10 cellular contexts compared by ENCODE assay signal in genomic region chr5:68289576-68289975, GRCh38.
A peak's percentile ranks its signal among the peaks of the same experiment; 100 is the strongest.
DNase-seq lines count a peak whose midpoint lies in the region; ATAC-seq, FAIRE-seq and TF ChIP-seq lines count a peak whose summit lies in the region.
"Had no signal": no experiment of that assay in that cellular context is flagged by ENCODE, and none has a peak within 500 bp of the region (broad histone marks: within the 10 kb centered on the region; RNA-seq: fewer than 3 reads in every experiment).

No MANE protein-coding gene starts in this region.

- H3K4me2 ChIP-seq in HepG2 (ENCODE audit: low read depth, low read length): peak overlapping the region; percentile 82

- in situ Hi-C loops in HepG2 (cut with HindIII; ENCODE audit: extremely low pct_ligation_motif_present, low pct_unique_long_range_greater_than_20kb): loop anchor here (5.0 kb wide), 1 partner anchor 168 kb away; no protein-coding TSS in a partner anchor

- H3K36me3 ChIP-seq in HepG2 (replicated peaks in 1 of 2; ENCODE audit: control insufficient read depth in 1 of 2, insufficient read depth in 2 of 2, low read length in 2 of 2) (peaks cover 6 to 24% of the 10 kb centered on the region in 2 experiments), stomach smooth muscle (ENCODE audit: control insufficient read depth in 2 of 2, insufficient read depth in 2 of 2, low read length in 2 of 2) (peaks cover 7 to 8% of the 10 kb centered on the region in 2 donors)

- intact Hi-C loops in activated CD4-positive, alpha-beta T cell treated with anti-CD3 and anti-CD28 coated beads for 36 hours (cut with DNase I, micrococcal nuclease): loop anchor here (5.0 kb wide), 4 partner anchors 78 to 718 kb away; no protein-coding TSS in a partner anchor
- intact Hi-C loops in activated CD4-positive, alpha-beta T cell treated with anti-CD3 and anti-CD28 coated beads, Interleukin-2, amount 10 ng/mL, durations not matched to agents 24 days and 14 days (cut with micrococcal nuclease): loop anchor here (5.0 to 10.0 kb wide), 3 partner anchors 93 to 375 kb away; no protein-coding TSS in a partner anchor
- intact Hi-C loops in HepG2 (cut with micrococcal nuclease; ENCODE audit: unreplicated experiment): no loop called here

- no peak for DNase-seq in activated CD4-positive, alpha-beta T cell treated with anti-CD3 and anti-CD28 coated beads for 36 hours
- DNase-seq in activated CD4-positive, alpha-beta T cell treated with anti-CD3 and anti-CD28 coated beads, Interleukin-2, amount 10 ng/mL, durations not matched to agents 24 days and 14 days: no peak
- no peak for DNase-seq in activated naive CD8-positive, alpha-beta T cell treated with anti-CD3 and anti-CD28 coated beads, Interleukin-2, amount 50 U/mL, for 24 hours
- DNase-seq in HepG2 (ENCODE audit: low spot score) (no peak), middle frontal gyrus (ENCODE audit: extremely low spot score, low spot score) (no peak)
- DNase-seq: T1000 had no signal

- no peak for TF ChIP-seq EP300 in HepG2 (IDR thresholded peaks at IDR 0.05; ENCODE audit: low read depth in 2 of 2, low read length in 2 of 2)
- no peak for TF ChIP-seq EP300 in HepG2 (CRISPR knock-in tag; IDR thresholded peaks at IDR 0.05; ENCODE audit: borderline replicate concordance)

- peak overlapping the region; percentile 69 for H3K27ac Mint-ChIP-seq in activated CD4-positive, alpha-beta T cell treated with anti-CD3 and anti-CD28 coated beads for 36 hours
- H3K27ac Mint-ChIP-seq in activated CD4-positive, alpha-beta T cell treated with anti-CD3 and anti-CD28 coated beads, Interleukin-2, amount 10 ng/mL, durations not matched to agents 24 days and 14 days: no peak overlapping the region
- H3K27ac Mint-ChIP-seq in activated naive CD8-positive, alpha-beta T cell treated with anti-CD3 and anti-CD28 coated beads, Interleukin-2, amount 50 U/mL, for 24 hours: peak overlapping the region; percentile 64

- no peaks in the 10 kb centered on the region; a peak in 1 of 5 replicates for H3K27me3 ChIP-seq in HepG2 (ENCODE audit: control insufficient read depth in 1 of 2, insufficient read depth in 2 of 2, low read length in 2 of 2)
- H3K27me3 ChIP-seq in stomach smooth muscle (ENCODE audit: control insufficient read depth in 1 of 2, insufficient read depth in 2 of 2, low read length in 2 of 2): no peaks in the 10 kb centered on the region

- H3K4me1 Mint-ChIP-seq in activated CD4-positive, alpha-beta T cell treated with anti-CD3 and anti-CD28 coated beads for 36 hours: peaks cover 71% of the 10 kb centered on the region
- peaks cover 54% of the 10 kb centered on the region for H3K4me1 Mint-ChIP-seq in activated CD4-positive, alpha-beta T cell treated with anti-CD3 and anti-CD28 coated beads, Interleukin-2, amount 10 ng/mL, durations not matched to agents 24 days and 14 days
- peaks cover 72% of the 10 kb centered on the region for H3K4me1 Mint-ChIP-seq in activated naive CD8-positive, alpha-beta T cell treated with anti-CD3 and anti-CD28 coated beads, Interleukin-2, amount 50 U/mL, for 24 hours

- H3K27me3 Mint-ChIP-seq in activated CD4-positive, alpha-beta T cell treated with anti-CD3 and anti-CD28 coated beads for 36 hours: no peaks in the 10 kb centered on the region
- H3K27me3 Mint-ChIP-seq in activated CD4-positive, alpha-beta T cell treated with anti-CD3 and anti-CD28 coated beads, Interleukin-2, amount 10 ng/mL, durations not matched to agents 24 days and 14 days: no peaks in the 10 kb centered on the region
- no peaks in the 10 kb centered on the region for H3K27me3 Mint-ChIP-seq in activated naive CD8-positive, alpha-beta T cell treated with anti-CD3 and anti-CD28 coated beads, Interleukin-2, amount 50 U/mL, for 24 hours

- H3K9ac ChIP-seq in HepG2 (ENCODE audit: insufficient read depth, low read depth, low read length): peak overlapping the region; percentile 72; the same call in 1 of the 2 replicates
- H3K9ac ChIP-seq in stomach smooth muscle (ENCODE audit: low read length in 2 of 2): peak overlapping the region in 1 of 2 donors; percentile 80

- TF ChIP-seq POLR2A in HepG2 (IDR thresholded peaks at IDR 0.05; ENCODE audit: insufficient read depth in 1 of 2, low read depth in 2 of 2, low read length in 2 of 2): no peak

- FAIRE-seq in HepG2 (lab: Jason Lieb, UNC): no peak

- no peaks in the 10 kb centered on the region for H3K9me3 Mint-ChIP-seq in activated CD4-positive, alpha-beta T cell treated with anti-CD3 and anti-CD28 coated beads for 36 hours (ENCODE audit: low read depth)
- H3K9me3 Mint-ChIP-seq in activated CD4-positive, alpha-beta T cell treated with anti-CD3 and anti-CD28 coated beads, Interleukin-2, amount 10 ng/mL, durations not matched to agents 24 days and 14 days: no peaks in the 10 kb centered on the region
- H3K9me3 Mint-ChIP-seq in activated naive CD8-positive, alpha-beta T cell treated with anti-CD3 and anti-CD28 coated beads, Interleukin-2, amount 50 U/mL, for 24 hours: no peaks in the 10 kb centered on the region

- WGBS in HepG2 (ENCODE audit: low lambda C conversion rate): 62% methylated on average over 3 of the region's 3 CpGs

- H3K79me2 ChIP-seq in HepG2 (ENCODE audit: insufficient read depth, low read length): peaks cover 31% of the 10 kb centered on the region

- BruUV-seq in HepG2 (replicated peaks; lab: Mats Ljungman, UMichigan): no TSS peak

- POLR2A ChIA-PET in activated CD4-positive, alpha-beta T cell treated with anti-CD3 and anti-CD28 coated beads for 36 hours (lab: Charles Lee): interaction anchor here (0.6 kb wide), 1 partner anchor 89 kb away, joined by 4 read pairs; no protein-coding TSS in a partner anchor
- POLR2A ChIA-PET in HepG2 (lab: Yijun Ruan, JAX): no interaction called here

- peak overlapping the region; percentile 82 for H3K4me3 Mint-ChIP-seq in activated CD4-positive, alpha-beta T cell treated with anti-CD3 and anti-CD28 coated beads for 36 hours
- H3K4me3 Mint-ChIP-seq in activated CD4-positive, alpha-beta T cell treated with anti-CD3 and anti-CD28 coated beads, Interleukin-2, amount 10 ng/mL, durations not matched to agents 24 days and 14 days: no peak overlapping the region
- H3K4me3 Mint-ChIP-seq in activated naive CD8-positive, alpha-beta T cell treated with anti-CD3 and anti-CD28 coated beads, Interleukin-2, amount 50 U/mL, for 24 hours: no peak overlapping the region

- H3K4me3 ChIP-seq in HepG2 (replicated peaks in 1 of 3; ENCODE audit: insufficient read depth in 1 of 3, low read depth in 2 of 3, low read length in 3 of 3) (peak overlapping the region; percentile 62 to 76 (median 65)), stomach smooth muscle (ENCODE audit: low read length in 2 of 2) (peak overlapping the region; percentile 74 to 88)

- no peaks in the 10 kb centered on the region for H3K9me3 ChIP-seq in HepG2 (ENCODE audit: low read length)
- H3K9me3 ChIP-seq in stomach smooth muscle (ENCODE audit: control insufficient read depth in 2 of 2, low read length in 2 of 2): no peaks in the 10 kb centered on the region

- CTCF ChIA-PET in activated CD4-positive, alpha-beta T cell treated with anti-CD3 and anti-CD28 coated beads for 36 hours (lab: Charles Lee): no interaction called here
- CTCF ChIA-PET in HepG2 (lab: Yijun Ruan, JAX; ENCODE audit: low intra/inter-chr PET ratio, low total read pairs): no interaction called here

- no peak for TF ChIP-seq CTCF in HepG2 (CRISPR knock-in tag; IDR thresholded peaks at IDR 0.05)

- TF ChIP-seq RAD21 in HepG2 (CRISPR knock-in tag; IDR thresholded peaks at IDR 0.05): no peak

- H2AFZ ChIP-seq in HepG2 (ENCODE audit: low read length): no peak overlapping the region

- no peaks in the 10 kb centered on the region; the same call in 1 of the 2 replicates for H4K20me1 ChIP-seq in HepG2 (ENCODE audit: insufficient read depth, low read length)

- peaks cover 19% of the 10 kb centered on the region for H3K36me3 Mint-ChIP-seq in activated CD4-positive, alpha-beta T cell treated with anti-CD3 and anti-CD28 coated beads for 36 hours (ENCODE audit: low read depth)
- peaks cover 29% of the 10 kb centered on the region for H3K36me3 Mint-ChIP-seq in activated CD4-positive, alpha-beta T cell treated with anti-CD3 and anti-CD28 coated beads, Interleukin-2, amount 10 ng/mL, durations not matched to agents 24 days and 14 days (ENCODE audit: low read depth)
- H3K36me3 Mint-ChIP-seq in activated naive CD8-positive, alpha-beta T cell treated with anti-CD3 and anti-CD28 coated beads, Interleukin-2, amount 50 U/mL, for 24 hours (ENCODE audit: low read depth): peaks cover 28% of the 10 kb centered on the region

- no peak for ATAC-seq in activated CD4-positive, alpha-beta T cell treated with anti-CD3 and anti-CD28 coated beads for 36 hours
- ATAC-seq in activated naive CD8-positive, alpha-beta T cell treated with anti-CD3 and anti-CD28 coated beads, Interleukin-2, amount 50 U/mL, for 24 hours: no peak
- ATAC-seq in HepG2 (no peak), HG02588 (IDR thresholded peaks at IDR 0.05; ENCODE audit: unreplicated experiment) (no peak), HG02798 (IDR thresholded peaks at IDR 0.05; ENCODE audit: poor library complexity, unreplicated experiment) (no peak)
- ATAC-seq: HCT116 had no signal

- H3K27ac ChIP-seq in HepG2 (ENCODE audit: extremely low read length, insufficient read depth, low read length) (no peak overlapping the region), stomach smooth muscle (ENCODE audit: low read length) (peak overlapping the region; percentile 68)

- H3K4me1 ChIP-seq in HepG2 (ENCODE audit: insufficient read depth, low read length): peaks cover 61% of the 10 kb centered on the region
- H3K4me1 ChIP-seq in stomach smooth muscle (ENCODE audit: control insufficient read depth, insufficient read depth, low read length): peaks cover 21% of the 10 kb centered on the region

TF ChIP-seq in HepG2, 621 proteins besides CTCF, POLR2A, EP300 and RAD21 (continues in another document):
- TF ChIP-seq ATF7 (IDR thresholded peaks at IDR 0.05) (peak; percentile 67), ATF7 (CRISPR knock-in tag; IDR thresholded peaks at IDR 0.05) (no peak), ZNF510 (CRISPR knock-in tag; IDR thresholded peaks at IDR 0.05; ENCODE audit: low read depth) (no peak), ZNF362 (CRISPR knock-in tag; IDR thresholded peaks at IDR 0.05; ENCODE audit: borderline replicate concordance) (0 out of 2 replicates have a peak, but pooled peaks have one; percentile 34)
